ENCODE assay signal across 21 cellular contexts in genomic region chr11:35923452-35923851, GRCh38.
"Had no signal": no experiment of that assay in that cellular context is flagged by ENCODE, and none has a peak within 500 bp of the region (broad histone marks: within the 10 kb centered on the region; RNA-seq: fewer than 3 reads in every experiment).

No MANE protein-coding gene starts in this region.

- DNase-seq: activated CD4-positive, alpha-beta T cell treated with anti-CD3 and anti-CD28 coated beads, Interleukin-2, amount 50 U/mL, for 4 hours; activated CD8-positive, alpha-beta memory T cell treated with anti-CD3 and anti-CD28 coated beads for 24 hours; activated CD8-positive, alpha-beta memory T cell treated with anti-CD3 and anti-CD28 coated beads, Interleukin-2, amount 50 U/mL, for 4 hours; activated naive CD4-positive, alpha-beta T cell; activated T-cell treated with anti-CD3 and anti-CD28 coated beads, Interleukin-2, amount 50 U/mL, for 24 hours; adrenal gland; cerebellar nuclear complex; gastrocnemius medialis; left ventricle myocardium superior; mesenchymal stem cell; small intestine; stimulated activated CD4-positive, alpha-beta T cell treated with anti-CD3 and anti-CD28 coated beads, Interleukin-2, amount 100 ng/mL, for 24 hours; stimulated activated naive CD8-positive, alpha-beta T cell treated with anti-CD3 and anti-CD28 coated beads, Interleukin-15, amount 100 ng/mL, for 72 hours; T-helper 17 cell; transverse colon; WERI-Rb-1 had no signal

- H3K27me3 ChIP-seq: adrenal gland, ascending aorta, gastrocnemius medialis had no signal

- H3K4me1 ChIP-seq: adrenal gland, parathyroid adenoma had no signal

- H3K36me3 ChIP-seq: adrenal gland, ascending aorta, gastrocnemius medialis, transverse colon, WERI-Rb-1 had no signal

- FAIRE-seq: islet of Langerhans, small intestine, urothelium cell line had no signal

- H3K9me3 ChIP-seq: adrenal gland, ascending aorta, gastrocnemius medialis, transverse colon had no signal

- H3K4me3 ChIP-seq: adrenal gland, ascending aorta, coronary artery, gastrocnemius medialis, transverse colon had no signal

- H3K27ac ChIP-seq: adrenal gland, ascending aorta, coronary artery, gastrocnemius medialis, parathyroid adenoma, transverse colon, WERI-Rb-1 had no signal
